In the genomic region with DNA sequence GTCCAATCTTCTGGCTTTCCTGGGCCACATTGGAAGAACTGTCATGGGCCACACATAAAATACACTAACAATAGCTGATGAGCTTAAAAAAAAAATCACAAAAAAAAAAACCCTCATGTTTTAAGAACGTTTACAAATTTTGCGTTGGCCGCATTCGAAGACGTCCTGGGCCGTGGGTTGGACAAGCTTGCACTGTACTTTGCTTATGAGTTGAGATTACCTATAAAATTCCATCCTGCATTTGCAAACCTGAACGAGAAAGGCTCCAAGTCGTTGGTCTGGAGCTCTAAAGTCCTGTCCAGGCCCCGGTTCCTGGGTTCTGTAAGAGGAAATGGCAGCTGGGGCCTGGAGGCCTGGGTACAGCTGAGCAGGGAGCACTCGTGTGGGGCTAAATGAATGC, we compare ENCODE assay signal across 27 cellular contexts.
"Had no signal": no experiment of that assay in that cellular context is flagged by ENCODE, and none has a peak within 500 bp of the region (broad histone marks: within the 10 kb centered on the region; RNA-seq: fewer than 3 reads in every experiment).

No MANE protein-coding gene starts in this region.

- H3K9me3 ChIP-seq: esophagus squamous epithelium, gastroesophageal sphincter, heart right ventricle had no signal

- ATAC-seq: activated T-cell treated with anti-CD3 and anti-CD28 coated beads, Interleukin-2, amount 50 U/mL, for 72 hours; gastroesophageal sphincter; heart right ventricle; WTC11 had no signal

- DNase-seq: activated CD4-positive, alpha-beta memory T cell treated with anti-CD3 and anti-CD28 coated beads, Interleukin-2, amount 10 ng/mL, durations not matched to agents 7 days and 5 days; activated CD4-positive, alpha-beta T cell treated with anti-CD3 and anti-CD28 coated beads for 1 hour; activated CD4-positive, alpha-beta T cell treated with anti-CD3 and anti-CD28 coated beads for 4 hours; activated CD4-positive, alpha-beta T cell treated with anti-CD3 and anti-CD28 coated beads, Interleukin-2, amount 10 ng/mL, durations not matched to agents 7 days and 5 days; activated CD4-positive, alpha-beta T cell treated with anti-CD3 and anti-CD28 coated beads, Interleukin-2, amount 50 U/mL, for 4 hours; activated CD8-positive, alpha-beta memory T cell treated with anti-CD3 and anti-CD28 coated beads, Interleukin-2, amount 50 U/mL, for 48 hours; activated effector memory CD4-positive, alpha-beta T cell treated with Interleukin-2 at 50 U/mL for 16 hours; activated gamma-delta T cell treated with Interleukin-2 at 50 U/mL for 16 hours; activated naive CD4-positive, alpha-beta T cell treated with Interleukin-2 at 50 U/mL for 16 hours; activated naive CD8-positive, alpha-beta T cell treated with anti-CD3 and anti-CD28 coated beads, Interleukin-2, amount 10 ng/mL, durations not matched to agents 7 days and 5 days; activated T-cell treated with anti-CD3 and anti-CD28 coated beads for 4 hours; activated T-cell treated with anti-CD3 and anti-CD28 coated beads, Interleukin-2, amount 50 U/mL, for 24 hours; activated T-cell treated with anti-CD3 and anti-CD28 coated beads, Interleukin-2, amount 50 U/mL, for 72 hours; amniotic stem cell; anterior cingulate cortex; effector CD8-positive, alpha-beta T cell; esophagus squamous epithelium; foreskin melanocyte; heart right ventricle; T-helper 1 cell; T-helper 2 cell had no signal

- H2AFZ ChIP-seq: hepatocyte had no signal

- H3K27ac ChIP-seq: epithelial cell of prostate, esophagus squamous epithelium, gastroesophageal sphincter, heart right ventricle, hepatocyte, VCaP had no signal

- H3K27me3 Mint-ChIP-seq: activated CD4-positive, alpha-beta memory T cell treated with anti-CD3 and anti-CD28 coated beads, Interleukin-2, amount 10 ng/mL, durations not matched to agents 7 days and 5 days; activated CD4-positive, alpha-beta T cell treated with anti-CD3 and anti-CD28 coated beads, Interleukin-2, amount 10 ng/mL, durations not matched to agents 7 days and 5 days; activated naive CD4-positive, alpha-beta T cell treated with anti-CD3 and anti-CD28 coated beads, Interleukin-2, amount 50 U/mL, for 24 hours; activated naive CD8-positive, alpha-beta T cell treated with anti-CD3 and anti-CD28 coated beads, Interleukin-2, amount 10 ng/mL, durations not matched to agents 7 days and 5 days; activated T-cell treated with anti-CD3 and anti-CD28 coated beads, Interleukin-2, amount 50 U/mL, for 24 hours had no signal

- H3K27me3 ChIP-seq: esophagus squamous epithelium, gastroesophageal sphincter, heart right ventricle, hepatocyte had no signal

- H3K4me3 ChIP-seq: esophagus squamous epithelium, gastroesophageal sphincter, heart right ventricle, hepatocyte had no signal

- H3K9me3 Mint-ChIP-seq: activated CD4-positive, alpha-beta memory T cell treated with anti-CD3 and anti-CD28 coated beads, Interleukin-2, amount 10 ng/mL, durations not matched to agents 7 days and 5 days; activated CD4-positive, alpha-beta T cell treated with anti-CD3 and anti-CD28 coated beads, Interleukin-2, amount 10 ng/mL, durations not matched to agents 7 days and 5 days; activated naive CD4-positive, alpha-beta T cell treated with anti-CD3 and anti-CD28 coated beads, Interleukin-2, amount 50 U/mL, for 24 hours; activated T-cell treated with anti-CD3 and anti-CD28 coated beads, Interleukin-2, amount 50 U/mL, for 24 hours had no signal

- H3K4me1 Mint-ChIP-seq: activated CD4-positive, alpha-beta memory T cell treated with anti-CD3 and anti-CD28 coated beads, Interleukin-2, amount 10 ng/mL, durations not matched to agents 7 days and 5 days; activated CD4-positive, alpha-beta T cell treated with anti-CD3 and anti-CD28 coated beads, Interleukin-2, amount 10 ng/mL, durations not matched to agents 7 days and 5 days; WTC11 had no signal

- H3K27ac Mint-ChIP-seq: activated CD4-positive, alpha-beta memory T cell treated with anti-CD3 and anti-CD28 coated beads, Interleukin-2, amount 10 ng/mL, durations not matched to agents 7 days and 5 days; activated CD4-positive, alpha-beta T cell treated with anti-CD3 and anti-CD28 coated beads, Interleukin-2, amount 10 ng/mL, durations not matched to agents 7 days and 5 days; activated naive CD4-positive, alpha-beta T cell treated with anti-CD3 and anti-CD28 coated beads, Interleukin-2, amount 50 U/mL, for 24 hours; activated naive CD8-positive, alpha-beta T cell treated with anti-CD3 and anti-CD28 coated beads, Interleukin-2, amount 10 ng/mL, durations not matched to agents 7 days and 5 days; activated T-cell treated with anti-CD3 and anti-CD28 coated beads, Interleukin-2, amount 50 U/mL, for 24 hours; activated T-cell treated with anti-CD3 and anti-CD28 coated beads, Interleukin-2, amount 50 U/mL, for 72 hours; WTC11 had no signal

- H3K4me2 ChIP-seq: hepatocyte had no signal

- H3K79me2 ChIP-seq: hepatocyte had no signal

- H3K4me3 Mint-ChIP-seq: activated CD4-positive, alpha-beta memory T cell treated with anti-CD3 and anti-CD28 coated beads, Interleukin-2, amount 10 ng/mL, durations not matched to agents 7 days and 5 days; activated CD4-positive, alpha-beta T cell treated with anti-CD3 and anti-CD28 coated beads, Interleukin-2, amount 10 ng/mL, durations not matched to agents 7 days and 5 days; activated naive CD4-positive, alpha-beta T cell treated with anti-CD3 and anti-CD28 coated beads, Interleukin-2, amount 50 U/mL, for 24 hours; activated naive CD8-positive, alpha-beta T cell treated with anti-CD3 and anti-CD28 coated beads, Interleukin-2, amount 10 ng/mL, durations not matched to agents 7 days and 5 days; activated T-cell treated with anti-CD3 and anti-CD28 coated beads, Interleukin-2, amount 50 U/mL, for 24 hours; activated T-cell treated with anti-CD3 and anti-CD28 coated beads, Interleukin-2, amount 50 U/mL, for 72 hours; WTC11 had no signal
